29 cellular contexts compared by ENCODE assay signal in genomic region chr4:10459305-10459704, GRCh38.
"Had no signal": no experiment of that assay in that cellular context is flagged by ENCODE, and none has a peak within 500 bp of the region (broad histone marks: within the 10 kb centered on the region; RNA-seq: fewer than 3 reads in every experiment).

No MANE protein-coding gene starts in this region.

- H3K27me3 ChIP-seq: ascending aorta, SJSA1 had no signal

- H3K27ac Mint-ChIP-seq: activated B cell treated with CpG ODN at 0.5 μM for 24 hours; activated CD4-positive, alpha-beta T cell treated with anti-CD3 and anti-CD28 coated beads, Interleukin-2, amount 10 ng/mL, durations not matched to agents 24 days and 14 days; activated CD8-positive, alpha-beta memory T cell treated with anti-CD3 and anti-CD28 coated beads, Interleukin-2, amount 10 ng/mL, durations not matched to agents 7 days and 5 days; activated naive CD4-positive, alpha-beta T cell treated with anti-CD3 and anti-CD28 coated beads, Interleukin-2, amount 50 U/mL, for 72 hours; activated naive CD8-positive, alpha-beta T cell treated with anti-CD3 and anti-CD28 coated beads, Interleukin-2, amount 50 U/mL, for 24 hours; activated T-cell treated with anti-CD3 and anti-CD28 coated beads, Interleukin-2, amount 50 U/mL, for 24 hours; activated T-helper 1 cell treated with anti-CD3 and anti-CD28 coated beads, Interleukin-12 subunit alpha, Interleukin-12 subunit beta, Interleukin-2, Interleukin-4 antibody, amounts not matched to agents 30 ng/mL and 10 ng/mL and 1 ng/mL, durations not matched to agents 14 hours and 24 hours and 36 hours; T-helper 17 cell had no signal

- H3K4me3 Mint-ChIP-seq: activated B cell treated with CpG ODN at 0.5 μM for 24 hours; activated CD4-positive, alpha-beta T cell treated with anti-CD3 and anti-CD28 coated beads, Interleukin-2, amount 10 ng/mL, durations not matched to agents 24 days and 14 days; activated CD8-positive, alpha-beta memory T cell treated with anti-CD3 and anti-CD28 coated beads, Interleukin-2, amount 10 ng/mL, durations not matched to agents 7 days and 5 days; activated naive CD8-positive, alpha-beta T cell treated with anti-CD3 and anti-CD28 coated beads, Interleukin-2, amount 50 U/mL, for 24 hours; activated T-cell treated with anti-CD3 and anti-CD28 coated beads, Interleukin-2, amount 50 U/mL, for 24 hours; activated T-helper 1 cell treated with anti-CD3 and anti-CD28 coated beads, Interleukin-12 subunit alpha, Interleukin-12 subunit beta, Interleukin-2, Interleukin-4 antibody, amounts not matched to agents 30 ng/mL and 10 ng/mL and 1 ng/mL, durations not matched to agents 14 hours and 24 hours and 36 hours; T-helper 17 cell had no signal

- H3K9me3 ChIP-seq: ascending aorta, body of pancreas, SJSA1 had no signal

- H3K4me3 ChIP-seq: ascending aorta, body of pancreas, cardiac muscle cell, SJSA1 had no signal

- H3K36me3 ChIP-seq: cardiac muscle cell, SJSA1 had no signal

- DNase-seq: activated B cell treated with CpG ODN at 0.5 μM for 24 hours; activated CD4-positive, alpha-beta T cell treated with anti-CD3 and anti-CD28 coated beads for 1 hour; activated CD4-positive, alpha-beta T cell treated with anti-CD3 and anti-CD28 coated beads, Interleukin-2, amount 10 ng/mL, durations not matched to agents 24 days and 14 days; activated CD4-positive, alpha-beta T cell treated with anti-CD3 and anti-CD28 coated beads, Interleukin-2, amount 50 U/mL, for 48 hours; activated CD8-positive, alpha-beta memory T cell treated with anti-CD3 and anti-CD28 coated beads, Interleukin-2, amount 10 ng/mL, durations not matched to agents 7 days and 5 days; activated effector memory CD4-positive, alpha-beta T cell treated with anti-CD3 and anti-CD28 coated beads, Interleukin-2, amount 50 U/mL, for 16 hours; activated naive CD4-positive, alpha-beta T cell treated with Interleukin-2 at 50 U/mL for 16 hours; activated naive CD8-positive, alpha-beta T cell treated with anti-CD3 and anti-CD28 coated beads, Interleukin-2, amount 50 U/mL, for 24 hours; activated T-cell treated with anti-CD3 and anti-CD28 coated beads, Interleukin-2, amount 50 U/mL, for 24 hours; amniotic stem cell; body of pancreas; Karpas-422; MM.1S; NCI-H1105; NCI-H1436; NCI-H1694 treated with DMSO at 0.1 percent for 48 hours; NCI-H2029 treated with DMSO at 0.1 percent for 48 hours; NCI-H510A treated with DMSO at 0.1 percent for 48 hours; NCI-H69; SHP77; SW 1271; T-helper 17 cell; T-helper 9 cell had no signal

- H3K27ac ChIP-seq: ascending aorta, body of pancreas, cardiac muscle cell, SJSA1 had no signal

- ATAC-seq: activated CD8-positive, alpha-beta memory T cell treated with anti-CD3 and anti-CD28 coated beads, Interleukin-2, amount 10 ng/mL, durations not matched to agents 7 days and 5 days; activated naive CD4-positive, alpha-beta T cell treated with anti-CD3 and anti-CD28 coated beads, Interleukin-2, amount 50 U/mL, for 72 hours; activated naive CD8-positive, alpha-beta T cell treated with anti-CD3 and anti-CD28 coated beads, Interleukin-2, amount 50 U/mL, for 24 hours; body of pancreas; SK-N-SH treated with all-trans-retinoic acid at 6 μM for 48 hours; T-helper 17 cell had no signal
